13 cellular contexts compared by ENCODE assay signal in genomic region chr16:29772330-29772729, GRCh38. TPM values are rescaled to one million over a fixed set of nuclear protein-coding genes. Genes with fewer than 3 reads are reported as not detected.
"Had no signal": no experiment of that assay in that cellular context is flagged by ENCODE, and none has a peak within 500 bp of the region (broad histone marks: within the 10 kb centered on the region; RNA-seq: fewer than 3 reads in every experiment).

No MANE protein-coding gene starts in this region.

RNA-seq across cellular contexts. Expression of gene ZG16, which starts 5.7 kb away (rescaled TPM):
- total RNA-seq: heart right ventricle; kidney epithelial cell; lower leg skin; myocyte; naive thymus-derived CD4-positive, alpha-beta T cell; natural killer cell treated with Interleukin-12 subunit alpha and Interleukin-12 subunit beta and Interleukin-15 and Interleukin-18, amount 100 ng/mL, for 72 hours; osteocyte; prostate gland; right cardiac atrium; spleen; thoracic aorta; ureter had no signal
- polyA plus RNA-seq: naive thymus-derived CD4-positive, alpha-beta T cell; neural cell; right cardiac atrium had no signal

RNA-seq across cellular contexts. Expression of gene C16orf54, which starts 26.5 kb away (rescaled TPM):
- total RNA-seq: kidney epithelial cell, myocyte, osteocyte had no signal
- polyA plus RNA-seq: neural cell had no signal
